8 cellular contexts compared by ENCODE assay signal in genomic region chr11:61509058-61510029, GRCh38. TPM values are rescaled to one million over a fixed set of nuclear protein-coding genes. Genes with fewer than 3 reads are reported as not detected.
A peak's percentile ranks its signal among the peaks of the same experiment; 100 is the strongest.
DNase-seq lines count a peak whose midpoint lies in the region; ATAC-seq and TF ChIP-seq lines count a peak whose summit lies in the region.

No MANE protein-coding gene starts in this region.

- ATAC-seq in heart right ventricle: peak; percentile 71 to 87 (median 80)

- H3K9me3 Mint-ChIP-seq in activated naive CD8-positive, alpha-beta T cell treated with anti-CD3 and anti-CD28 coated beads for 36 hours: no peaks in the 10 kb centered on the region
- H3K9me3 Mint-ChIP-seq in progenitor cell of endocrine pancreas (ENCODE audit: low read depth): no peaks in the 10 kb centered on the region

- no peak for TF ChIP-seq POLR2A in vagina (IDR thresholded peaks at IDR 0.05)

- intact Hi-C loops in heart right ventricle (cut with DNase I) (loop anchor here in 5 of 10 donors (5.0 to 10.0 kb wide), 4 partner anchors 32 to 125 kb away; no protein-coding TSS in a partner anchor), vagina (cut with DNase I) (loop anchor here (10.0 kb wide), 1 partner anchor 65 kb away; no protein-coding TSS in a partner anchor)

- H3K27ac Mint-ChIP-seq in activated naive CD8-positive, alpha-beta T cell treated with anti-CD3 and anti-CD28 coated beads for 36 hours: no peak overlapping the region
- no peak overlapping the region for H3K27ac Mint-ChIP-seq in progenitor cell of endocrine pancreas

- peaks cover 4% of the 10 kb centered on the region for H3K4me1 Mint-ChIP-seq in activated naive CD8-positive, alpha-beta T cell treated with anti-CD3 and anti-CD28 coated beads for 36 hours
- H3K4me1 Mint-ChIP-seq in progenitor cell of endocrine pancreas (ENCODE audit: low read depth): peaks cover 28% of the 10 kb centered on the region

- no peak overlapping the region for H3K4me3 Mint-ChIP-seq in activated naive CD8-positive, alpha-beta T cell treated with anti-CD3 and anti-CD28 coated beads for 36 hours
- peak overlapping the region; percentile 29 for H3K4me3 Mint-ChIP-seq in progenitor cell of endocrine pancreas (ENCODE audit: low read depth)

- H3K36me3 ChIP-seq in heart right ventricle (no peaks in the 10 kb centered on the region), vagina (no peaks in the 10 kb centered on the region)

- TF ChIP-seq CTCF in AG10803 (conservative IDR thresholded peaks at IDR 0.05; ENCODE audit: low read length): peak; percentile 21; the same call in 1 of the 2 replicates
- peak; percentile 34 to 77 (median 58) for TF ChIP-seq CTCF in heart right ventricle (IDR thresholded peaks at IDR 0.05)
- peak; percentile 77 for TF ChIP-seq CTCF in progenitor cell of endocrine pancreas (IDR thresholded peaks at IDR 0.05; ENCODE audit: unreplicated experiment)
- TF ChIP-seq CTCF in vagina (IDR thresholded peaks at IDR 0.05): peak in 2 of 3 experiments; percentile 25 to 32

- H3K27me3 ChIP-seq in heart right ventricle (peaks cover 13 to 78% (median 62%) of the 10 kb centered on the region in 7 donors), vagina (peaks cover 8% of the 10 kb centered on the region)

- H3K9me3 ChIP-seq in heart right ventricle: no peaks in the 10 kb centered on the region
- H3K9me3 ChIP-seq in vagina: no peaks in the 10 kb centered on the region

- H3K4me1 ChIP-seq in heart right ventricle (peaks cover 0 to 24% (median 17%) of the 10 kb centered on the region in 9 donors), vagina (peaks cover 18% of the 10 kb centered on the region)

- DNase-seq in AG10803 (ENCODE audit: low read depth) (peak; percentile 63), GM19238 (ENCODE audit: insufficient read length, low spot score) (peak; percentile 81), SHP77 (lab: John Stamatoyannopoulos, UW) (peak; percentile 71 to 90), heart right ventricle (peak; percentile 38 to 76), progenitor cell of endocrine pancreas (ENCODE audit: low spot score, unreplicated experiment) (peak; percentile 66), vagina (ENCODE audit: extremely low spot score in 2 of 2) (no peak)
- peak; percentile 86 for DNase-seq in Jurkat, Clone E6-1 (ENCODE audit: low read depth, low spot score)
- DNase-seq in activated naive CD8-positive, alpha-beta T cell treated with anti-CD3 and anti-CD28 coated beads for 36 hours: peak; percentile 84

- H3K4me3 ChIP-seq in AG10803 (ENCODE audit: low read length) (no peak overlapping the region), heart right ventricle (peak overlapping the region in 9 of 10 donors; percentile 10 to 49 (median 40)), vagina (peak overlapping the region; percentile 32 to 33)
- H3K4me3 ChIP-seq in Jurkat, Clone E6-1 (ENCODE audit: low read length): peak overlapping the region; percentile 51

- WGBS in heart right ventricle, 2 donors: 6% methylated on average over 116 of the region's 116 CpGs

- H3K27ac ChIP-seq in heart right ventricle (peak overlapping the region; percentile 10 to 78 (median 56)), vagina (peak overlapping the region; percentile 71)

- no peaks in the 10 kb centered on the region for H3K36me3 Mint-ChIP-seq in activated naive CD8-positive, alpha-beta T cell treated with anti-CD3 and anti-CD28 coated beads for 36 hours
- no peaks in the 10 kb centered on the region for H3K36me3 Mint-ChIP-seq in progenitor cell of endocrine pancreas (ENCODE audit: insufficient read depth)

- H3K27me3 Mint-ChIP-seq in activated naive CD8-positive, alpha-beta T cell treated with anti-CD3 and anti-CD28 coated beads for 36 hours: peaks cover 59% of the 10 kb centered on the region
- H3K27me3 Mint-ChIP-seq in progenitor cell of endocrine pancreas: peaks cover 45% of the 10 kb centered on the region

RNA-seq across cellular contexts. Expression of gene LRRC10B, which starts 0.8 kb away (rescaled TPM):
- polyA plus RNA-seq in Jurkat, Clone E6-1 (2012; ENCODE audit: insufficient read depth, insufficient read length): 1.8 TPM
- not detected for total RNA-seq in activated naive CD8-positive, alpha-beta T cell treated with anti-CD3 and anti-CD28 coated beads for 36 hours
- total RNA-seq in heart right ventricle (1 to 10 TPM in 3 of 10 donors, under 1 TPM in 6, not detected in 1; 0.33 to 2.6 (median 0.70) TPM), progenitor cell of endocrine pancreas (1.2 and 2.0 TPM in 2 replicates), vagina (0.74 TPM)
- 1 to 10 TPM in 1 of 2 donors, under 1 TPM in 1; 0.59 to 2.6 TPM for polyA plus RNA-seq in heart right ventricle

Comparison
In these comparisons a context has a peak if more than half of its experiments do, and no peak if none do; other contexts are left out.
1. DNase-seq: peak in AG10803 (single experiment), GM19238 (single experiment), Jurkat, Clone E6-1 (single experiment), SHP77 (2 of 2), activated naive CD8-positive, alpha-beta T cell treated with anti-CD3 and anti-CD28 coated beads for 36 hours (single experiment), heart right ventricle (2 of 2) and progenitor cell of endocrine pancreas (single experiment); none in vagina (0 of 2).
2. CTCF ChIP-seq: peak in every context shown above with its lines; median percentile 77 in progenitor cell of endocrine pancreas; 58 in heart right ventricle; 28 in vagina; 21 in AG10803.